In genomic region chr11:64153831-64154230, GRCh38 we compare ENCODE assay signal across 21 cellular contexts. TPM values are rescaled to one million over a fixed set of nuclear protein-coding genes. Genes with fewer than 3 reads are reported as not detected.
"Had no signal": no experiment of that assay in that cellular context is flagged by ENCODE, and none has a peak within 500 bp of the region (broad histone marks: within the 10 kb centered on the region; RNA-seq: fewer than 3 reads in every experiment).

No MANE protein-coding gene starts in this region.

- H3K4me3 ChIP-seq: ascending aorta, hepatocyte, mucosa of descending colon, tibial nerve, uterus had no signal

- H3K4me2 ChIP-seq: hepatocyte had no signal

- H3K9me3 ChIP-seq: ascending aorta, mucosa of descending colon, neutrophil, tibial nerve, uterus had no signal

- H3K4me3 Mint-ChIP-seq: activated CD4-positive, alpha-beta T cell treated with anti-CD3 and anti-CD28 coated beads, Interleukin-2, amount 10 ng/mL, durations not matched to agents 24 days and 14 days; activated CD8-positive, alpha-beta T cell treated with anti-CD3 and anti-CD28 coated beads, Interleukin-2, amount 10 ng/mL, durations not matched to agents 7 days and 5 days; activated naive CD4-positive, alpha-beta T cell treated with anti-CD3 and anti-CD28 coated beads for 36 hours; activated naive CD8-positive, alpha-beta T cell treated with anti-CD3 and anti-CD28 coated beads, Interleukin-2, amount 50 U/mL, for 24 hours; activated T-cell treated with anti-CD3 and anti-CD28 coated beads, Interleukin-2, amount 50 U/mL, for 24 hours; naive B cell; T-cell had no signal

- H3K36me3 ChIP-seq: ascending aorta, neutrophil, uterus had no signal

- H3K9me3 Mint-ChIP-seq: activated CD4-positive, alpha-beta T cell treated with anti-CD3 and anti-CD28 coated beads, Interleukin-2, amount 10 ng/mL, durations not matched to agents 24 days and 14 days; activated naive CD4-positive, alpha-beta T cell treated with anti-CD3 and anti-CD28 coated beads for 36 hours; activated naive CD8-positive, alpha-beta T cell treated with anti-CD3 and anti-CD28 coated beads, Interleukin-2, amount 50 U/mL, for 24 hours; activated T-cell treated with anti-CD3 and anti-CD28 coated beads, Interleukin-2, amount 50 U/mL, for 24 hours; activated T-helper 2 cell treated with anti-CD3 and anti-CD28 coated beads, Interferon-gamma antibody, Interleukin-2, Interleukin-4, amounts not matched to agents 10 μg/mL and 5 μg/mL and 100 μg/mL, durations not matched to agents 14 hours and 24 hours and 36 hours; naive B cell; T-cell had no signal

- DNase-seq: activated CD8-positive, alpha-beta T cell treated with anti-CD3 and anti-CD28 coated beads, Interleukin-2, amount 10 ng/mL, durations not matched to agents 7 days and 5 days; dermis blood vessel endothelial cell; foreskin fibroblast; left cardiac atrium; mesenchymal stem cell; mucosa of descending colon; uterus had no signal

- H3K4me1 Mint-ChIP-seq: T-cell had no signal

- H2AFZ ChIP-seq: hepatocyte had no signal

- H3K27me3 Mint-ChIP-seq: activated naive CD8-positive, alpha-beta T cell treated with anti-CD3 and anti-CD28 coated beads, Interleukin-2, amount 50 U/mL, for 24 hours; activated T-cell treated with anti-CD3 and anti-CD28 coated beads, Interleukin-2, amount 50 U/mL, for 24 hours had no signal

- H3K79me2 ChIP-seq: hepatocyte had no signal

- FAIRE-seq: bronchial epithelial cell, islet of Langerhans had no signal

- H3K27ac ChIP-seq: ascending aorta, epithelial cell of prostate, hepatocyte, neutrophil, tibial nerve, uterus had no signal

- H3K27me3 ChIP-seq: ascending aorta, hepatocyte, tibial nerve, uterus had no signal

- H3K27ac Mint-ChIP-seq: activated CD4-positive, alpha-beta T cell treated with anti-CD3 and anti-CD28 coated beads, Interleukin-2, amount 10 ng/mL, durations not matched to agents 24 days and 14 days; activated CD8-positive, alpha-beta T cell treated with anti-CD3 and anti-CD28 coated beads, Interleukin-2, amount 10 ng/mL, durations not matched to agents 7 days and 5 days; activated naive CD4-positive, alpha-beta T cell treated with anti-CD3 and anti-CD28 coated beads for 36 hours; activated naive CD8-positive, alpha-beta T cell treated with anti-CD3 and anti-CD28 coated beads, Interleukin-2, amount 50 U/mL, for 24 hours; activated T-cell treated with anti-CD3 and anti-CD28 coated beads, Interleukin-2, amount 50 U/mL, for 24 hours; activated T-helper 2 cell treated with anti-CD3 and anti-CD28 coated beads, Interferon-gamma antibody, Interleukin-2, Interleukin-4, amounts not matched to agents 10 μg/mL and 5 μg/mL and 100 μg/mL, durations not matched to agents 14 hours and 24 hours and 36 hours had no signal

- H3K4me1 ChIP-seq: ascending aorta, uterus had no signal

RNA-seq across cellular contexts. Expression of gene FERMT3, which starts 52.7 kb away (rescaled TPM):
- polyA plus RNA-seq: hepatocyte had no signal
